In the genomic region with DNA sequence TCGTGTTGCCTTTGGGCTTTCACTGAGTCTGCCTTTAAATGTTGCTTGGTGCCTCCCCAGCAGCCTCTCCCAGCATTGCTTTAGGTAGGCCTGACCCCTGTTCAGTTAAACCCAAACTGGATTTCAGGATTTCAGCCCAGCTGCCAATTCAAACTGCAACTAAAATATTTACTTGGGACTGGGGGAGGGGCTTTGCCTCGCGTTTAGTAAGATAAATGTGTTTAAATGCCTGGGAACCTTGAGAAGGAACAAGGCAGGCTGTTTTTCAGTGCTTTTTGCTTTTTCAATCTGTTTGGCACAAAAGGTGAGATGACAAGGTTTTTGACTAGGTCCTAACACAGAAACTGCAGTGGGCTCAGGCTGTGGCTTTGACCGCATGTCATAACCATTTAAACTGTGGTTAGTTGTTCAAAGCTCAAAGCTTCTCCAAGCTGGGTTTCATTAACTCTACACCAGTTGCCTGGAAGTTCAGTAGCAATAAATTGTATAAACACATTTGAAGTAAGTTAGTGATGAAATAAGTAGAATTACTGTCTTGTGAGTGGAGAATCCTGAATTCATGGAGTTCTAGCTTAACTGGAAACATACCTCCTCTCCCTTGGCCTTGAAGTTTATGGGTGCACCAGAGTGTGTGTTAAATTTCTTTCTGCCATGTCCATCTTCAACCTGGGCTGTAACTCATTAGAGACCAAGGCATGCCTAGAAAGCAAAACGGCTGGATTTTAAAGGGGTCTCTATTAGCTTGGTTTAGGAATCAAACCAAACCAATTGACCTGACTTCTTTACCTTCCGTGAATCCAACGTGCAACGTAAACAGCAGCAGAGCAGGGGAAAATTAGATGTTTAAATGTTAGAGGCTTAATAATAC, we compare ENCODE assay signal across 12 cellular contexts. TPM values are rescaled to one million over a fixed set of nuclear protein-coding genes. Genes with fewer than 3 reads are reported as not detected.
A peak's percentile ranks its signal among the peaks of the same experiment; 100 is the strongest.
DNase-seq lines count a peak whose midpoint lies in the region; ATAC-seq and TF ChIP-seq lines count a peak whose summit lies in the region.
"Had no signal": no experiment of that assay in that cellular context is flagged by ENCODE, and none has a peak within 500 bp of the region (broad histone marks: within the 10 kb centered on the region; RNA-seq: fewer than 3 reads in every experiment).

No MANE protein-coding gene starts in this region.

- H3K9ac ChIP-seq in ES-I3 (ENCODE audit: low read depth, low read length): peak overlapping the region; percentile 52; the same call in 1 of the 2 replicates

- H3K9me3 ChIP-seq in ES-I3 (ENCODE audit: control insufficient read depth, insufficient read depth, low read length) (no peaks in the 10 kb centered on the region), psoas muscle (no peaks in the 10 kb centered on the region)

- no peak overlapping the region for H3K4me3 ChIP-seq in fibroblast of mammary gland (ENCODE audit: control insufficient read depth, low read depth, low read length)
- peak overlapping the region; percentile 84 for H3K4me3 ChIP-seq in psoas muscle

- no peaks in the 10 kb centered on the region for H3K27me3 ChIP-seq in psoas muscle (ENCODE audit: insufficient read depth in 3 of 3, low read length in 2 of 3)

- H3K4me1 ChIP-seq in ES-I3 (ENCODE audit: insufficient read depth, low read length) (peaks cover 33% of the 10 kb centered on the region), psoas muscle (peaks cover 56% of the 10 kb centered on the region)

- peak; percentile 73 for DNase-seq in NOMO-1 treated with DMSO at 0.1 percent for 48 hours (lab: John Stamatoyannopoulos, UW; ENCODE audit: unreplicated experiment)
- DNase-seq in fibroblast of mammary gland (ENCODE audit: low read depth): peak; percentile 68
- DNase-seq in psoas muscle: no peak
- no peak for DNase-seq in 8988T
- DNase-seq in NK-92 (lab: John Stamatoyannopoulos, UW; ENCODE audit: unreplicated experiment): no peak
- DNase-seq: effector CD8-positive, alpha-beta T cell; stimulated activated naive B cell treated with anti-CD40 and anti-IgM and Interleukin-4, amounts not matched to agents 10 μg/mL and 1 μg/mL and 100 μg/mL, for 72 hours had no signal

- H3K27ac ChIP-seq in psoas muscle: peak overlapping the region; percentile 89
- H3K27ac ChIP-seq: HL-60 had no signal

- intact Hi-C loops in psoas muscle (cut with DNase I): loop anchor here (5.0 kb wide), 4 partner anchors 49 to 259 kb away; no protein-coding TSS in a partner anchor

- WGBS in psoas muscle, 3 donors: 48 to 71% (median 52%) methylated on average over 8 of the region's 8 CpGs

- ATAC-seq in psoas muscle (no peak), HG03045 (IDR thresholded peaks at IDR 0.05; ENCODE audit: unreplicated experiment) (no peak), HG03108 (IDR thresholded peaks at IDR 0.05; ENCODE audit: unreplicated experiment) (no peak)
- ATAC-seq: stimulated activated naive B cell treated with anti-CD40 and anti-IgM and Interleukin-4, amounts not matched to agents 10 μg/mL and 1 μg/mL and 100 μg/mL, for 72 hours had no signal

- H3K36me3 ChIP-seq in ES-I3 (ENCODE audit: insufficient read depth, low read length) (no peaks in the 10 kb centered on the region), psoas muscle (ENCODE audit: insufficient read depth in 1 of 2, low read depth in 1 of 2) (no peaks in the 10 kb centered on the region)

- no peak for TF ChIP-seq CTCF in fibroblast of mammary gland (conservative IDR thresholded peaks at IDR 0.05; ENCODE audit: control insufficient read depth, insufficient read depth, low read depth, low read length)
- TF ChIP-seq CTCF in psoas muscle (IDR thresholded peaks at IDR 0.05): no peak

RNA-seq across cellular contexts. Expression of a gene that starts 3.6 kb away (rescaled TPM):
- 10 to 100 TPM; 14.5 to 30.5 (median 26.4) TPM for total RNA-seq in psoas muscle
- polyA plus RNA-seq in psoas muscle: 1 to 10 TPM; 1.8 to 8.8 (median 4.1) TPM
- total RNA-seq: OCI-LY7 had no signal

RNA-seq across cellular contexts. Expression of a gene that starts 56.8 kb away (rescaled TPM):
- total RNA-seq in psoas muscle: 10 to 100 TPM in 1 of 4 donors, 1 to 10 TPM in 3; 4.9 to 12.1 (median 5.9) TPM
- polyA plus RNA-seq in psoas muscle: 10 to 100 TPM; 13.6 to 30.3 (median 18.4) TPM

Comparison
In these comparisons a context has a peak if more than half of its experiments do, and no peak if none do; other contexts are left out.
1. DNase-seq: peak in NOMO-1 treated with DMSO at 0.1 percent for 48 hours (single experiment) and fibroblast of mammary gland (single experiment); none in psoas muscle (0 of 2), 8988T (single experiment) and NK-92 (single experiment).